8 cellular contexts compared by ENCODE assay signal in genomic region chr9:128124873-128125574, GRCh38. TPM values are rescaled to one million over a fixed set of nuclear protein-coding genes. Genes with fewer than 3 reads are reported as not detected.
DNase-seq lines count a peak whose midpoint lies in the region; ATAC-seq and TF ChIP-seq lines count a peak whose summit lies in the region.

No MANE protein-coding gene starts in this region.

- H3K36me3 ChIP-seq in DOHH2 (ENCODE audit: control insufficient read depth, low read length) (peaks cover 61% of the 10 kb centered on the region), WERI-Rb-1 (peaks cover 57% of the 10 kb centered on the region)

- H3K79me2 ChIP-seq in DOHH2 (ENCODE audit: control insufficient read depth, low read length), result peaks cover 34% of the 10 kb centered on the region

- no peak for ATAC-seq in natural killer cell
- ATAC-seq in HG02798 (IDR thresholded peaks at IDR 0.05; ENCODE audit: poor library complexity, unreplicated experiment), result no peak
- ATAC-seq in HG03439 (IDR thresholded peaks at IDR 0.05; ENCODE audit: unreplicated experiment), result no peak
- no peak for ATAC-seq in GM19397 (IDR thresholded peaks at IDR 0.05; ENCODE audit: unreplicated experiment)

- H3K36me3 Mint-ChIP-seq in natural killer cell, result no peaks in the 10 kb centered on the region

- H3K4me1 Mint-ChIP-seq in natural killer cell, result peaks cover 24 to 35% of the 10 kb centered on the region in 2 donors

- H3K9me3 ChIP-seq in DOHH2 (ENCODE audit: control insufficient read depth, insufficient read depth, low read length) (no peaks in the 10 kb centered on the region), WERI-Rb-1 (ENCODE audit: severe bottlenecking) (peaks cover 7% of the 10 kb centered on the region)

- intact Hi-C loops in natural killer cell (cut with micrococcal nuclease), result no loop called here

- peak overlapping the region; percentile 88 for H3K4me2 ChIP-seq in DOHH2 (ENCODE audit: low read length)

- H3K9me3 Mint-ChIP-seq in natural killer cell, result no peaks in the 10 kb centered on the region

- H3K4me3 ChIP-seq in DOHH2 (ENCODE audit: low read length) (peak overlapping the region; percentile 92), LNCaP clone FGC (ENCODE audit: low read depth, low read length) (no peak overlapping the region), WERI-Rb-1 (ENCODE audit: low read depth, low read length) (no peak overlapping the region), epithelial cell of proximal tubule (ENCODE audit: low read depth, low read length) (no peak overlapping the region)

- peaks cover 6% of the 10 kb centered on the region; the same call in 1 of the 2 replicates for H4K20me1 ChIP-seq in DOHH2 (ENCODE audit: control insufficient read depth, insufficient read depth, low read depth, low read length)

- H3K9me2 ChIP-seq in DOHH2 (replicated peaks; ENCODE audit: control insufficient read depth, low read length), result no peaks in the 10 kb centered on the region

- no peaks in the 10 kb centered on the region for H3K27me3 Mint-ChIP-seq in natural killer cell (ENCODE audit: low read depth in 2 of 2)

- H3K27me3 ChIP-seq in DOHH2 (ENCODE audit: control insufficient read depth, low read length), result no peaks in the 10 kb centered on the region
- no peaks in the 10 kb centered on the region for H3K27me3 ChIP-seq in WERI-Rb-1 (ENCODE audit: insufficient read depth, low read depth, severe bottlenecking)

- peak overlapping the region in 1 of 2 donors; percentile 26 for H3K27ac Mint-ChIP-seq in natural killer cell

- TF ChIP-seq CTCF in DOHH2 (IDR thresholded peaks at IDR 0.05; ENCODE audit: low read depth, low read length, poor library complexity, severe bottlenecking) (peak; percentile 93), LNCaP clone FGC (IDR thresholded peaks at IDR 0.05; ENCODE audit: control insufficient read depth, extremely low read depth, insufficient read depth) (peak; percentile 42), WERI-Rb-1 (IDR thresholded peaks at IDR 0.05; ENCODE audit: low read depth, low read length) (peak; percentile 92), epithelial cell of proximal tubule (conservative IDR thresholded peaks at IDR 0.05; ENCODE audit: low read depth, low read length) (peak; percentile 76), natural killer cell (IDR thresholded peaks at IDR 0.05) (no peak)

- H3F3A ChIP-seq in DOHH2 (ENCODE audit: control insufficient read depth, insufficient read depth), result no peaks in the 10 kb centered on the region

- H3K4me3 Mint-ChIP-seq in natural killer cell, result peak overlapping the region; percentile 42

- H3K4me1 ChIP-seq in DOHH2 (ENCODE audit: control insufficient read depth, low read length), result peaks cover 24% of the 10 kb centered on the region

- no peak overlapping the region for H3K27ac ChIP-seq in DOHH2 (ENCODE audit: low read depth, low read length)
- no peak overlapping the region for H3K27ac ChIP-seq in WERI-Rb-1

- DNase-seq in LNCaP clone FGC (ENCODE audit: low read depth) (no peak), WERI-Rb-1 (peak; percentile 92), epithelial cell of proximal tubule (ENCODE audit: low read depth) (no peak), natural killer cell (no peak)

RNA-seq across cellular contexts. Expression of gene PTGES2, which starts 2.5 kb away (rescaled TPM):
- total RNA-seq in epithelial cell of proximal tubule (58.5 and 91.0 TPM in 2 replicates), natural killer cell (10 to 100 TPM; 43.4 to 57.0 (median 53.3) TPM)

RNA-seq across cellular contexts. Expression of gene LCN2, which starts 24.2 kb away (rescaled TPM):
- 45.7 and 106 TPM in 2 replicates for total RNA-seq in epithelial cell of proximal tubule
- total RNA-seq in natural killer cell, result under 1 TPM in 2 of 3 donors, not detected in 1; 0.82 to 0.99 TPM

RNA-seq across cellular contexts. Expression of gene BBLN, which starts 35.0 kb away (rescaled TPM):
- 194 and 269 TPM in 2 replicates for total RNA-seq in epithelial cell of proximal tubule
- total RNA-seq in natural killer cell, result 10 to 100 TPM; 61.8 to 74.0 (median 69.3) TPM

RNA-seq across cellular contexts. Expression of gene SLC25A25, which starts 57.0 kb away (rescaled TPM):
- total RNA-seq in epithelial cell of proximal tubule (7.3 and 12.2 TPM in 2 replicates), natural killer cell (10 to 100 TPM; 16.8 to 19.1 (median 18.9) TPM)

RNA-seq across cellular contexts. Expression of gene NAIF1, which starts 57.9 kb away (rescaled TPM):
- 7.0 and 9.0 TPM in 2 replicates for total RNA-seq in epithelial cell of proximal tubule
- 10 to 100 TPM; 11.9 to 12.6 (median 12.1) TPM for total RNA-seq in natural killer cell

Comparison
In these comparisons a context has a peak if more than half of its experiments do, and no peak if none do; other contexts are left out.
1. RNA of gene LCN2, which starts 24.2 kb away (total RNA-seq): 45.7 to 106 TPM in epithelial cell of proximal tubule; 0.82 to 0.99 TPM in natural killer cell; every median in the first group is over 10 times any median in the second.